In genomic region chr20:51496964-51497363, GRCh38 we compare ENCODE assay signal across 14 cellular contexts. TPM values are rescaled to one million over a fixed set of nuclear protein-coding genes. Genes with fewer than 3 reads are reported as not detected.
A peak's percentile ranks its signal among the peaks of the same experiment; 100 is the strongest.
DNase-seq lines count a peak whose midpoint lies in the region; FAIRE-seq and TF ChIP-seq lines count a peak whose summit lies in the region.
"Had no signal": no experiment of that assay in that cellular context is flagged by ENCODE, and none has a peak within 500 bp of the region (broad histone marks: within the 10 kb centered on the region; RNA-seq: fewer than 3 reads in every experiment).

No MANE protein-coding gene starts in this region.

- no peaks in the 10 kb centered on the region for H3K9me3 ChIP-seq in OCI-LY1 (ENCODE audit: low read length)
- no peaks in the 10 kb centered on the region for H3K9me3 ChIP-seq in small intestine (ENCODE audit: control insufficient read depth, low read depth)
- no peaks in the 10 kb centered on the region for H3K9me3 ChIP-seq in esophagus muscularis mucosa
- H3K9me3 ChIP-seq: right lobe of liver, upper lobe of left lung had no signal

- peak; percentile 40 for DNase-seq in activated T-cell treated with anti-CD3 and anti-CD28 coated beads, Interleukin-2, amount 50 U/mL, for 24 hours
- DNase-seq in activated T-cell treated with anti-CD3 and anti-CD28 coated beads, Interleukin-2, amount 50 U/mL, for 48 hours = no peak
- DNase-seq in caudate nucleus (lab: John Stamatoyannopoulos, UW) (no peak), small intestine (peak; percentile 29), retina (no peak), esophagus muscularis mucosa (ENCODE audit: extremely low spot score) (no peak), activated gamma-delta T cell treated with Interleukin-2 at 50 U/mL for 16 hours (no peak)
- DNase-seq: left ventricle myocardium superior, NCI-H2029 treated with DMSO at 0.1 percent for 48 hours, NCI-H526, right lobe of liver, upper lobe of left lung had no signal

- peak overlapping the region; percentile 92 for H3K27ac ChIP-seq in OCI-LY1 (ENCODE audit: low read depth, low read length, poor library complexity, severe bottlenecking)
- H3K27ac ChIP-seq in caudate nucleus (ENCODE audit: low read depth, low read length) = peak overlapping the region; percentile 11
- no peak overlapping the region for H3K27ac ChIP-seq in small intestine (ENCODE audit: low read depth in 1 of 2, low read length in 1 of 2)
- no peak overlapping the region for H3K27ac ChIP-seq in esophagus muscularis mucosa (replicated peaks in 1 of 4)
- H3K27ac ChIP-seq: right lobe of liver had no signal

- 38 to 81% (median 50%) methylated on average over 7 of the region's 7 CpGs for WGBS in small intestine, 3 donors
- 88% methylated on average over 7 of the region's 7 CpGs for WGBS in esophagus muscularis mucosa

- H3K4me2 ChIP-seq in OCI-LY1 (ENCODE audit: low read length) = peak overlapping the region; percentile 38

- no peak for TF ChIP-seq POLR2A in esophagus muscularis mucosa (IDR thresholded peaks at IDR 0.05; ENCODE audit: low read depth)

- H3K36me3 ChIP-seq in OCI-LY1 (ENCODE audit: insufficient read depth, low read length) (peaks cover 46% of the 10 kb centered on the region), small intestine (ENCODE audit: control insufficient read depth in 2 of 2, insufficient read depth in 2 of 2, low read length in 2 of 2) (no peaks in the 10 kb centered on the region), esophagus muscularis mucosa (no peaks in the 10 kb centered on the region)
- H3K36me3 ChIP-seq: right lobe of liver, upper lobe of left lung had no signal

- H3K9me2 ChIP-seq in OCI-LY1 (ENCODE audit: low read depth, low read length) = no peaks in the 10 kb centered on the region

- H3K36me3 Mint-ChIP-seq in activated T-cell treated with anti-CD3 and anti-CD28 coated beads, Interleukin-2, amount 50 U/mL, for 24 hours (ENCODE audit: low read depth) = peaks cover 81% of the 10 kb centered on the region
- H3K36me3 Mint-ChIP-seq: brain had no signal

- H3K4me1 ChIP-seq in OCI-LY1 (ENCODE audit: insufficient read depth, low read length, severe bottlenecking) (peaks cover 89% of the 10 kb centered on the region), small intestine (ENCODE audit: control insufficient read depth in 2 of 2, insufficient read depth in 1 of 2, low read depth in 1 of 2, low read length in 1 of 2) (peaks cover 5 to 18% of the 10 kb centered on the region in 2 donors), esophagus muscularis mucosa (peaks cover 25 to 48% (median 33%) of the 10 kb centered on the region in 4 donors)
- H3K4me1 ChIP-seq: right lobe of liver had no signal

- FAIRE-seq in small intestine (lab: Jason Lieb, UNC) = no peak

- H3K4me3 Mint-ChIP-seq in activated T-cell treated with anti-CD3 and anti-CD28 coated beads, Interleukin-2, amount 50 U/mL, for 24 hours = peak overlapping the region; percentile 70
- H3K4me3 Mint-ChIP-seq: brain had no signal

- H3K4me3 ChIP-seq in OCI-LY1 (ENCODE audit: low read depth, low read length, poor library complexity, severe bottlenecking) = no peak overlapping the region
- H3K4me3 ChIP-seq in small intestine (ENCODE audit: low read depth in 1 of 2, low read length in 2 of 2) = no peak overlapping the region
- H3K4me3 ChIP-seq in esophagus muscularis mucosa = no peak overlapping the region
- H3K4me3 ChIP-seq: right lobe of liver, upper lobe of left lung had no signal

- H3K9ac ChIP-seq in OCI-LY1 (ENCODE audit: low read length) = peak overlapping the region; percentile 43; the same call in 1 of the 2 replicates

- intact Hi-C loops in esophagus muscularis mucosa (cut with DNase I) = no loop called here

- TF ChIP-seq CTCF in OCI-LY1 (IDR thresholded peaks at IDR 0.05; ENCODE audit: low read length) (no peak), esophagus muscularis mucosa (IDR thresholded peaks at IDR 0.05) (no peak)

- H3K27me3 ChIP-seq in OCI-LY1 (ENCODE audit: insufficient read depth, low read length) (no peaks in the 10 kb centered on the region), small intestine (ENCODE audit: control insufficient read depth in 2 of 2, insufficient read depth in 2 of 2, low read length in 2 of 2) (no peaks in the 10 kb centered on the region), esophagus muscularis mucosa (no peaks in the 10 kb centered on the region)
- H3K27me3 ChIP-seq: right lobe of liver, upper lobe of left lung had no signal

- peak overlapping the region; percentile 94 for H3K27ac Mint-ChIP-seq in activated T-cell treated with anti-CD3 and anti-CD28 coated beads, Interleukin-2, amount 50 U/mL, for 24 hours

- H3K4me1 Mint-ChIP-seq in activated T-cell treated with anti-CD3 and anti-CD28 coated beads, Interleukin-2, amount 50 U/mL, for 24 hours (ENCODE audit: low read depth) = peaks cover 95% of the 10 kb centered on the region

- no peaks in the 10 kb centered on the region for H3F3A ChIP-seq in OCI-LY1 (ENCODE audit: insufficient read depth, low read length)

- no peak for TF ChIP-seq EP300 in esophagus muscularis mucosa (IDR thresholded peaks at IDR 0.05)

- H4K20me1 ChIP-seq in OCI-LY1 (ENCODE audit: insufficient read depth, low read length) = no peaks in the 10 kb centered on the region

- H3K27me3 Mint-ChIP-seq in activated T-cell treated with anti-CD3 and anti-CD28 coated beads, Interleukin-2, amount 50 U/mL, for 24 hours = no peaks in the 10 kb centered on the region
- H3K27me3 Mint-ChIP-seq: brain had no signal

- H3K9me3 Mint-ChIP-seq in activated T-cell treated with anti-CD3 and anti-CD28 coated beads, Interleukin-2, amount 50 U/mL, for 24 hours = peaks cover 4% of the 10 kb centered on the region

- no peak overlapping the region for H2AFZ ChIP-seq in OCI-LY1 (ENCODE audit: low read length)

- no peaks in the 10 kb centered on the region for H3K79me2 ChIP-seq in OCI-LY1 (ENCODE audit: insufficient read depth, low read length)

RNA-seq across cellular contexts. Expression of gene NFATC2, which starts 45.6 kb away (rescaled TPM):
- 1 to 10 TPM; 3.1 to 6.7 (median 5.7) TPM for polyA plus RNA-seq in small intestine
- 10 to 100 TPM in 3 of 4 donors, 1 to 10 TPM in 1; 8.8 to 15.6 (median 13.0) TPM for total RNA-seq in esophagus muscularis mucosa

Comparison
In these comparisons a context has a peak if more than half of its experiments do, and no peak if none do; other contexts are left out.
1. DNase-seq: peak in activated T-cell treated with anti-CD3 and anti-CD28 coated beads, Interleukin-2, amount 50 U/mL, for 24 hours (single experiment) and small intestine (single experiment); none in activated T-cell treated with anti-CD3 and anti-CD28 coated beads, Interleukin-2, amount 50 U/mL, for 48 hours (0 of 2), caudate nucleus (0 of 61), retina (single experiment), esophagus muscularis mucosa (single experiment) and activated gamma-delta T cell treated with Interleukin-2 at 50 U/mL for 16 hours (single experiment).
2. H3K27ac ChIP-seq: peak in OCI-LY1 (single experiment) and caudate nucleus (single experiment); none in small intestine (0 of 2) and esophagus muscularis mucosa (0 of 4).